25 cellular contexts compared by ENCODE assay signal in genomic region chr1:244301595-244302130, GRCh38.
A peak's percentile ranks its signal among the peaks of the same experiment; 100 is the strongest.
DNase-seq lines count a peak whose midpoint lies in the region; ATAC-seq, FAIRE-seq and TF ChIP-seq lines count a peak whose summit lies in the region.
"Had no signal": no experiment of that assay in that cellular context is flagged by ENCODE, and none has a peak within 500 bp of the region (broad histone marks: within the 10 kb centered on the region; RNA-seq: fewer than 3 reads in every experiment).

No MANE protein-coding gene starts in this region.

- CTCF ChIA-PET in endothelial cell of umbilical vein (lab: Charles Lee) = interaction anchor here (0.7 to 3.7 kb wide), 2 partner anchors 113 to 958 kb away, joined by 5 to 22 read pairs; no protein-coding TSS in a partner anchor
- CTCF ChIA-PET in activated CD8-positive, alpha-beta T cell treated with anti-CD3 and anti-CD28 coated beads for 36 hours (lab: Charles Lee) = no interaction called here

- FAIRE-seq in A204.1 (lab: Jason Lieb, UNC) (peak; percentile 68), endothelial cell of umbilical vein (lab: Jason Lieb, UNC) (peak; percentile 47)
- FAIRE-seq: small intestine had no signal

- no peaks in the 10 kb centered on the region for H3K36me3 Mint-ChIP-seq in natural killer cell
- no peaks in the 10 kb centered on the region for H3K36me3 Mint-ChIP-seq in activated CD8-positive, alpha-beta T cell treated with anti-CD3 and anti-CD28 coated beads for 36 hours (ENCODE audit: low read depth)
- H3K36me3 Mint-ChIP-seq in activated T-helper 2 cell treated with anti-CD3 and anti-CD28 coated beads, Interferon-gamma antibody, Interleukin-2, Interleukin-4, amounts not matched to agents 10 μg/mL and 5 μg/mL and 100 μg/mL, durations not matched to agents 14 hours and 24 hours and 36 hours (ENCODE audit: low read depth) = no peaks in the 10 kb centered on the region
- H3K36me3 Mint-ChIP-seq: stimulated activated naive B cell treated with anti-CD40 and anti-IgM and Interleukin-4, amounts not matched to agents 10 μg/mL and 1 μg/mL and 100 μg/mL, for 72 hours had no signal

- peaks cover 53% of the 10 kb centered on the region for H3K4me1 ChIP-seq in endothelial cell of umbilical vein (ENCODE audit: control insufficient read depth, extremely low read depth, insufficient read depth, low read length)

- no peak overlapping the region for H3K9ac ChIP-seq in endothelial cell of umbilical vein (replicated peaks; ENCODE audit: extremely low read depth, insufficient read depth, low read length)

- ATAC-seq in natural killer cell (no peak), GM21390 (IDR thresholded peaks at IDR 0.05; ENCODE audit: unreplicated experiment) (no peak)
- ATAC-seq in activated CD8-positive, alpha-beta T cell treated with anti-CD3 and anti-CD28 coated beads for 36 hours = no peak
- ATAC-seq: left ventricle myocardium superior; Right ventricle myocardium inferior; stimulated activated naive B cell treated with anti-CD40 and anti-IgM and Interleukin-4, amounts not matched to agents 10 μg/mL and 1 μg/mL and 100 μg/mL, for 72 hours had no signal

- no peaks in the 10 kb centered on the region for H3K27me3 ChIP-seq in endothelial cell of umbilical vein (ENCODE audit: control insufficient read depth in 2 of 2, insufficient read depth in 2 of 2, low read length in 2 of 2)
- H3K27me3 ChIP-seq: neutrophil had no signal

- peak overlapping the region; percentile 23 to 93 for H3K27ac Mint-ChIP-seq in natural killer cell
- no peak overlapping the region for H3K27ac Mint-ChIP-seq in activated CD8-positive, alpha-beta T cell treated with anti-CD3 and anti-CD28 coated beads for 36 hours
- no peak overlapping the region for H3K27ac Mint-ChIP-seq in activated T-helper 2 cell treated with anti-CD3 and anti-CD28 coated beads, Interferon-gamma antibody, Interleukin-2, Interleukin-4, amounts not matched to agents 10 μg/mL and 5 μg/mL and 100 μg/mL, durations not matched to agents 14 hours and 24 hours and 36 hours
- H3K27ac Mint-ChIP-seq: stimulated activated naive B cell treated with anti-CD40 and anti-IgM and Interleukin-4, amounts not matched to agents 10 μg/mL and 1 μg/mL and 100 μg/mL, for 72 hours had no signal

- peaks cover 4% of the 10 kb centered on the region for H3K79me2 ChIP-seq in endothelial cell of umbilical vein (ENCODE audit: control insufficient read depth, insufficient read depth, low read length)

- peak overlapping the region; percentile 4 for H3K4me3 Mint-ChIP-seq in natural killer cell
- H3K4me3 Mint-ChIP-seq in activated CD8-positive, alpha-beta T cell treated with anti-CD3 and anti-CD28 coated beads for 36 hours = no peak overlapping the region
- no peak overlapping the region for H3K4me3 Mint-ChIP-seq in activated T-helper 2 cell treated with anti-CD3 and anti-CD28 coated beads, Interferon-gamma antibody, Interleukin-2, Interleukin-4, amounts not matched to agents 10 μg/mL and 5 μg/mL and 100 μg/mL, durations not matched to agents 14 hours and 24 hours and 36 hours (ENCODE audit: low read depth)
- H3K4me3 Mint-ChIP-seq: activated CD4-positive, alpha-beta memory T cell treated with anti-CD3 and anti-CD28 coated beads, Interleukin-2, amount 10 ng/mL, durations not matched to agents 7 days and 5 days; stimulated activated naive B cell treated with anti-CD40 and anti-IgM and Interleukin-4, amounts not matched to agents 10 μg/mL and 1 μg/mL and 100 μg/mL, for 72 hours had no signal

- BruUV-seq in endothelial cell of umbilical vein (replicated peaks; lab: Mats Ljungman, UMichigan) = no TSS peak

- TF ChIP-seq CTCF in endothelial cell of umbilical vein (IDR thresholded peaks at IDR 0.05; ENCODE audit: extremely low read depth in 1 of 2, insufficient read depth in 1 of 2, low read depth in 1 of 2, low read length in 2 of 2) (no peak), natural killer cell (IDR thresholded peaks at IDR 0.05) (no peak)
- TF ChIP-seq CTCF in activated CD8-positive, alpha-beta T cell treated with anti-CD3 and anti-CD28 coated beads for 36 hours (IDR thresholded peaks at IDR 0.05) = no peak

- no peaks in the 10 kb centered on the region for H3K9me3 Mint-ChIP-seq in natural killer cell
- no peaks in the 10 kb centered on the region for H3K9me3 Mint-ChIP-seq in activated CD8-positive, alpha-beta T cell treated with anti-CD3 and anti-CD28 coated beads for 36 hours
- H3K9me3 Mint-ChIP-seq in activated T-helper 2 cell treated with anti-CD3 and anti-CD28 coated beads, Interferon-gamma antibody, Interleukin-2, Interleukin-4, amounts not matched to agents 10 μg/mL and 5 μg/mL and 100 μg/mL, durations not matched to agents 14 hours and 24 hours and 36 hours = no peaks in the 10 kb centered on the region
- H3K9me3 Mint-ChIP-seq: stimulated activated naive B cell treated with anti-CD40 and anti-IgM and Interleukin-4, amounts not matched to agents 10 μg/mL and 1 μg/mL and 100 μg/mL, for 72 hours had no signal

- TF ChIP-seq POLR2A in endothelial cell of umbilical vein (IDR thresholded peaks at IDR 0.05; ENCODE audit: low read depth, low read length) = no peak

- H3K4me3 ChIP-seq in endothelial cell of umbilical vein (replicated peaks in 1 of 3; ENCODE audit: insufficient read depth in 1 of 3, low read depth in 1 of 3, low read length in 3 of 3) = no peak overlapping the region
- H3K4me3 ChIP-seq: thoracic aorta had no signal

- peak overlapping the region; percentile 21 for H3K27ac ChIP-seq in endothelial cell of umbilical vein (ENCODE audit: insufficient read depth, low read depth, low read length)
- H3K27ac ChIP-seq: thoracic aorta had no signal

- no peaks in the 10 kb centered on the region for H3K27me3 Mint-ChIP-seq in natural killer cell (ENCODE audit: low read depth in 2 of 2)
- no peaks in the 10 kb centered on the region for H3K27me3 Mint-ChIP-seq in activated CD8-positive, alpha-beta T cell treated with anti-CD3 and anti-CD28 coated beads for 36 hours
- H3K27me3 Mint-ChIP-seq in activated T-helper 2 cell treated with anti-CD3 and anti-CD28 coated beads, Interferon-gamma antibody, Interleukin-2, Interleukin-4, amounts not matched to agents 10 μg/mL and 5 μg/mL and 100 μg/mL, durations not matched to agents 14 hours and 24 hours and 36 hours (ENCODE audit: low read depth) = no peaks in the 10 kb centered on the region
- H3K27me3 Mint-ChIP-seq: stimulated activated naive B cell treated with anti-CD40 and anti-IgM and Interleukin-4, amounts not matched to agents 10 μg/mL and 1 μg/mL and 100 μg/mL, for 72 hours had no signal

- intact Hi-C loops in endothelial cell of umbilical vein (cut with micrococcal nuclease) = loop anchor here (1.0 kb wide), 1 partner anchor 113 kb away; no protein-coding TSS in a partner anchor
- intact Hi-C loops in natural killer cell (cut with micrococcal nuclease) = no loop called here
- intact Hi-C loops in activated CD8-positive, alpha-beta T cell treated with anti-CD3 and anti-CD28 coated beads for 36 hours (cut with micrococcal nuclease) = no loop called here
- intact Hi-C loops in activated T-helper 2 cell treated with anti-CD3 and anti-CD28 coated beads, Interferon-gamma antibody, Interleukin-2, Interleukin-4, amounts not matched to agents 10 μg/mL and 5 μg/mL and 100 μg/mL, durations not matched to agents 14 hours and 24 hours and 36 hours (cut with micrococcal nuclease) = no loop called here

- peaks cover 27 to 53% of the 10 kb centered on the region in 2 donors for H3K4me1 Mint-ChIP-seq in natural killer cell
- H3K4me1 Mint-ChIP-seq in activated CD8-positive, alpha-beta T cell treated with anti-CD3 and anti-CD28 coated beads for 36 hours (ENCODE audit: low read depth) = peaks cover 5% of the 10 kb centered on the region
- peaks cover 6% of the 10 kb centered on the region for H3K4me1 Mint-ChIP-seq in activated T-helper 2 cell treated with anti-CD3 and anti-CD28 coated beads, Interferon-gamma antibody, Interleukin-2, Interleukin-4, amounts not matched to agents 10 μg/mL and 5 μg/mL and 100 μg/mL, durations not matched to agents 14 hours and 24 hours and 36 hours (ENCODE audit: low read depth)

- H3K36me3 ChIP-seq in endothelial cell of umbilical vein (ENCODE audit: control insufficient read depth in 2 of 2, extremely low read depth in 1 of 2, insufficient read depth in 2 of 2, low read length in 2 of 2) = no peaks in the 10 kb centered on the region
- H3K36me3 ChIP-seq: neutrophil, thoracic aorta had no signal

- H2AFZ ChIP-seq in endothelial cell of umbilical vein (ENCODE audit: low read depth, low read length) = peak overlapping the region; percentile 26

- H4K20me1 ChIP-seq in endothelial cell of umbilical vein (replicated peaks; ENCODE audit: control insufficient read depth, extremely low read depth, insufficient read depth, low read length) = no peaks in the 10 kb centered on the region

- in situ Hi-C loops in Caki2 (cut with HindIII; ENCODE audit: low pct_unique_long_range_greater_than_20kb, low sequenced_read_pairs) = loop anchor here (25.0 kb wide), 1 partner anchor 136 kb away; no protein-coding TSS in a partner anchor

- peak; percentile 76 for DNase-seq in Caki2 (ENCODE audit: low read depth)
- DNase-seq in endothelial cell of umbilical vein (ENCODE audit: low read depth, low spot score) = peak; percentile 50
- DNase-seq in natural killer cell = no peak
- DNase-seq in activated CD8-positive, alpha-beta T cell treated with anti-CD3 and anti-CD28 coated beads for 36 hours = no peak
- DNase-seq in activated T-helper 2 cell treated with anti-CD3 and anti-CD28 coated beads, Interferon-gamma antibody, Interleukin-2, Interleukin-4, amounts not matched to agents 10 μg/mL and 5 μg/mL and 100 μg/mL, durations not matched to agents 14 hours and 24 hours and 36 hours (ENCODE audit: low spot score) = no peak
- DNase-seq in effector CD4-positive, alpha-beta T cell = no peak
- DNase-seq: ACHN; activated CD4-positive, alpha-beta memory T cell treated with anti-CD3 and anti-CD28 coated beads, Interleukin-2, amount 10 ng/mL, durations not matched to agents 7 days and 5 days; activated CD4-positive, CD25-positive, alpha-beta regulatory T cell; activated gamma-delta T cell treated with Interleukin-2 at 50 U/mL for 16 hours; amygdala; DMS53; GDM1; head of caudate nucleus; KG1; left ventricle myocardium superior; MV-4-11; NCI-H187; small intestine; stimulated activated naive B cell treated with anti-CD40 and anti-IgM and Interleukin-4, amounts not matched to agents 10 μg/mL and 1 μg/mL and 100 μg/mL, for 72 hours had no signal

- dilution Hi-C loops in endothelial cell of umbilical vein (cut with MboI; ENCODE audit: extremely low pct_ligation_motif_present, low sequenced_read_pairs) = no loop called here

- H3K9me3 ChIP-seq in endothelial cell of umbilical vein (replicated peaks; ENCODE audit: control insufficient read depth, insufficient read depth, low read length) = no peaks in the 10 kb centered on the region
- H3K9me3 ChIP-seq: neutrophil, thoracic aorta had no signal

- H3K4me2 ChIP-seq in endothelial cell of umbilical vein (ENCODE audit: insufficient read depth, low read length) = no peak overlapping the region

- POLR2A ChIA-PET in endothelial cell of umbilical vein (lab: Charles Lee) = no interaction called here
- POLR2A ChIA-PET in activated CD8-positive, alpha-beta T cell treated with anti-CD3 and anti-CD28 coated beads for 36 hours (lab: Charles Lee) = no interaction called here

- H3K9me1 ChIP-seq in endothelial cell of umbilical vein (replicated peaks; ENCODE audit: control insufficient read depth, extremely low read depth, insufficient read depth, low read length) = no peaks in the 10 kb centered on the region

TF ChIP-seq in endothelial cell of umbilical vein, 7 proteins besides CTCF, POLR2A, EP300 and RAD21 (continues in another document):
- TF ChIP-seq MYC (IDR thresholded peaks at IDR 0.05; ENCODE audit: low read depth, low read length) = no peak

Comparison
In these comparisons a context has a peak if more than half of its experiments do, and no peak if none do; other contexts are left out.
1. DNase-seq: peak in Caki2 (single experiment) and endothelial cell of umbilical vein (single experiment); none in natural killer cell (single experiment), activated CD8-positive, alpha-beta T cell treated with anti-CD3 and anti-CD28 coated beads for 36 hours (single experiment), activated T-helper 2 cell treated with anti-CD3 and anti-CD28 coated beads, Interferon-gamma antibody, Interleukin-2, Interleukin-4, amounts not matched to agents 10 μg/mL and 5 μg/mL and 100 μg/mL, durations not matched to agents 14 hours and 24 hours and 36 hours (single experiment) and effector CD4-positive, alpha-beta T cell (single experiment).
2. H3K27ac Mint-ChIP-seq: peak in natural killer cell (2 of 2); none in activated CD8-positive, alpha-beta T cell treated with anti-CD3 and anti-CD28 coated beads for 36 hours (single experiment) and activated T-helper 2 cell treated with anti-CD3 and anti-CD28 coated beads, Interferon-gamma antibody, Interleukin-2, Interleukin-4, amounts not matched to agents 10 μg/mL and 5 μg/mL and 100 μg/mL, durations not matched to agents 14 hours and 24 hours and 36 hours (single experiment).